ENCODE assay signal across 19 cellular contexts in the genomic region with DNA sequence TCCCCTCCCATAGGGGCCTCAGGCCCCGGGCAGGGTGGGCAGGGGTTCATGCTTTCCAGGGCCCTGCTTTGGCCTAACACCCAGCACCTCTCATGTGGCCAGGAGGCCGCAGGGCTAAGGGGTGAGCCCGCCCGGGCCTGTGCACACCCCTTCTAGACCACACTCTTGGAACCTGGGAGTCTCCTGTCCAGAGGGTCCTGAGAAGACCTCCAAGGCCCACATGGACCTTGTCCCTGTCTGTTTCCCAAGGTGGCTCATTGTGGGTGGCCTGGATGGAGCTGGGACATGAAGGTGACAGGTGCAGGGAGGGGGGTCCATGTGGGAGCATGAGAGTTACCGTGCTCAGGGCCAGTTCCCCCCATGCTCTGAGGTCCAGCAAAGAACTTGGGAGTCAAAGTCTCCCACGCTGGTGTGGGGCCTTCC. TPM values are rescaled to one million over a fixed set of nuclear protein-coding genes. Genes with fewer than 3 reads are reported as not detected.
"Had no signal": no experiment of that assay in that cellular context is flagged by ENCODE, and none has a peak within 500 bp of the region (broad histone marks: within the 10 kb centered on the region; RNA-seq: fewer than 3 reads in every experiment).

No MANE protein-coding gene starts in this region.

- H3K9me3 ChIP-seq: gastrocnemius medialis, thoracic aorta had no signal

- H3K4me1 Mint-ChIP-seq: activated naive CD4-positive, alpha-beta T cell treated with anti-CD3 and anti-CD28 coated beads, Interleukin-2, amount 10 ng/mL, durations not matched to agents 7 days and 5 days; WTC11 had no signal

- H3K4me3 ChIP-seq: gastrocnemius medialis, heart right ventricle, left ventricle myocardium inferior, stomach, thoracic aorta had no signal

- ATAC-seq: gastrocnemius medialis, heart right ventricle, T-helper 17 cell, WTC11 had no signal

- H3K36me3 ChIP-seq: gastrocnemius medialis, heart right ventricle, left ventricle myocardium inferior, stomach, thoracic aorta had no signal

- H3K9me3 Mint-ChIP-seq: activated CD4-positive, alpha-beta T cell treated with anti-CD3 and anti-CD28 coated beads, Interleukin-2, amount 10 ng/mL, durations not matched to agents 24 days and 14 days; activated naive CD4-positive, alpha-beta T cell treated with anti-CD3 and anti-CD28 coated beads, Interleukin-2, amount 10 ng/mL, durations not matched to agents 7 days and 5 days had no signal

- H3K4me1 ChIP-seq: gastrocnemius medialis, heart right ventricle, left ventricle myocardium inferior, stomach had no signal

- H3K27ac ChIP-seq: gastrocnemius medialis, heart right ventricle, left ventricle myocardium inferior, stomach, thoracic aorta had no signal

- H3K36me3 Mint-ChIP-seq: activated naive CD4-positive, alpha-beta T cell treated with anti-CD3 and anti-CD28 coated beads, Interleukin-2, amount 10 ng/mL, durations not matched to agents 7 days and 5 days; WTC11 had no signal

- DNase-seq: activated CD4-positive, alpha-beta T cell treated with anti-CD3 and anti-CD28 coated beads, Interleukin-2, amount 10 ng/mL, durations not matched to agents 24 days and 14 days; activated CD8-positive, alpha-beta memory T cell treated with anti-CD3 and anti-CD28 coated beads for 24 hours; activated naive CD4-positive, alpha-beta T cell treated with anti-CD3 and anti-CD28 coated beads, Interleukin-2, amount 10 ng/mL, durations not matched to agents 7 days and 5 days; dermis blood vessel endothelial cell; gastrocnemius medialis; heart right ventricle; left ventricle myocardium inferior; stimulated activated CD4-positive, alpha-beta T cell treated with anti-CD3 and anti-CD28 coated beads, Interleukin-12 subunit alpha, Interleukin-12 subunit beta, amount 100 ng/mL, for 4 hours; stimulated activated CD4-positive, alpha-beta T cell treated with anti-CD3 and anti-CD28 coated beads, Interleukin-2, amount 100 ng/mL, for 24 hours; stomach; T-helper 17 cell had no signal

- H3K27me3 Mint-ChIP-seq: activated CD4-positive, alpha-beta T cell treated with anti-CD3 and anti-CD28 coated beads, Interleukin-2, amount 10 ng/mL, durations not matched to agents 24 days and 14 days; activated naive CD4-positive, alpha-beta T cell treated with anti-CD3 and anti-CD28 coated beads, Interleukin-2, amount 10 ng/mL, durations not matched to agents 7 days and 5 days had no signal

- H3K4me3 Mint-ChIP-seq: activated CD4-positive, alpha-beta T cell treated with anti-CD3 and anti-CD28 coated beads, Interleukin-2, amount 10 ng/mL, durations not matched to agents 24 days and 14 days; activated naive CD4-positive, alpha-beta T cell treated with anti-CD3 and anti-CD28 coated beads, Interleukin-2, amount 10 ng/mL, durations not matched to agents 7 days and 5 days; T-helper 17 cell; WTC11 had no signal

- FAIRE-seq: astrocyte, bronchial epithelial cell, islet of Langerhans had no signal

- H3K27ac Mint-ChIP-seq: activated CD4-positive, alpha-beta T cell treated with anti-CD3 and anti-CD28 coated beads, Interleukin-2, amount 10 ng/mL, durations not matched to agents 24 days and 14 days; activated naive CD4-positive, alpha-beta T cell treated with anti-CD3 and anti-CD28 coated beads, Interleukin-2, amount 10 ng/mL, durations not matched to agents 7 days and 5 days; T-helper 17 cell; WTC11 had no signal

RNA-seq across cellular contexts. Expression of gene DLK1, which starts 11.6 kb away (rescaled TPM):
- total RNA-seq: activated CD4-positive, alpha-beta T cell treated with anti-CD3 and anti-CD28 coated beads, Interleukin-2, amount 10 ng/mL, durations not matched to agents 24 days and 14 days; bronchial epithelial cell; dermis blood vessel endothelial cell; epithelial cell of proximal tubule; osteoblast; pulmonary artery endothelial cell; thoracic aorta had no signal
